ENCODE assay signal across 1 cellular context in genomic region chr3:140941434-140942220, GRCh38.
TF ChIP-seq lines count a peak whose summit lies in the region.

Gene SLC25A36, plus strand, starts transcription at chr3:140941836. Its CDS starts 219 bp downstream, at chr3:140942055.

TF ChIP-seq in K562, 482 proteins besides CTCF, POLR2A, EP300 and RAD21 (continued from another document and continues in another):
- TF ChIP-seq BRF2 (IDR thresholded peaks at IDR 0.05; ENCODE audit: borderline replicate concordance, insufficient read depth, insufficient read length) = no peak
- peak in 1 of 2 experiments; percentile 88; a peak in 2 of 4 replicates for TF ChIP-seq FOXA3 (CRISPR knock-in tag; conservative IDR thresholded peaks at IDR 0.05 in 1 of 2, IDR thresholded peaks at IDR 0.05 in 1 of 2)
- no peak for TF ChIP-seq ZNF124 (CRISPR knock-in tag; IDR thresholded peaks at IDR 0.05)
- TF ChIP-seq ZNF407 (IDR thresholded peaks at IDR 0.05; ENCODE audit: low read depth) = no peak
- TF ChIP-seq ZNF253 (CRISPR knock-in tag; conservative IDR thresholded peaks at IDR 0.05) = no peak
- peak; percentile 38; the same call in 1 of the 2 replicates for TF ChIP-seq TEAD4 (IDR thresholded peaks at IDR 0.05; ENCODE audit: low read length)
- TF ChIP-seq TEAD4 (CRISPR knock-in tag; IDR thresholded peaks at IDR 0.05; ENCODE audit: borderline replicate concordance) = peak; percentile 96
- TF ChIP-seq HMGN3 (IDR thresholded peaks at IDR 0.05; ENCODE audit: borderline replicate concordance, extremely low read depth, insufficient read length, low read depth, low read length) = peak; percentile 88
- TF ChIP-seq SNRNP70 (optimal IDR thresholded peaks at IDR 0.05; ENCODE audit: low read depth, low read length) = no peak
- 0 out of 2 replicates have a peak, but pooled peaks have one; percentile 66 for TF ChIP-seq ZNF217 (CRISPR knock-in tag; IDR thresholded peaks at IDR 0.05)
- TF ChIP-seq BRCA1 (IDR thresholded peaks at IDR 0.05) = no peak
- TF ChIP-seq BRCA1 (CRISPR knock-in tag; IDR thresholded peaks at IDR 0.05) = no peak
- no peak for TF ChIP-seq BDP1 (IDR thresholded peaks at IDR 0.05; ENCODE audit: insufficient read depth, insufficient read length)
- TF ChIP-seq MCM3 (IDR thresholded peaks at IDR 0.05) = no peak
- TF ChIP-seq PREB (CRISPR knock-in tag; IDR thresholded peaks at IDR 0.05) = no peak
- TF ChIP-seq LEF1 (IDR thresholded peaks at IDR 0.05) = peak; percentile 71; the same call in 1 of the 2 replicates
- TF ChIP-seq JUN (IDR thresholded peaks at IDR 0.05; ENCODE audit: borderline replicate concordance, low read depth, low read length) = peak; percentile 77
- TF ChIP-seq JUN (CRISPR knock-in tag; IDR thresholded peaks at IDR 0.05; ENCODE audit: borderline replicate concordance) = peak; percentile 72; the same call in 1 of the 2 replicates
- no peak for TF ChIP-seq XRCC3 (IDR thresholded peaks at IDR 0.05)
- no peak for TF ChIP-seq ZNF212 (CRISPR knock-in tag; IDR thresholded peaks at IDR 0.05)
- peak; percentile 74 for TF ChIP-seq PKNOX1 (IDR thresholded peaks at IDR 0.05)
- no peak for TF ChIP-seq TSHZ1 (CRISPR knock-in tag; IDR thresholded peaks at IDR 0.05)
- no peak for TF ChIP-seq ZNF655 (CRISPR knock-in tag; IDR thresholded peaks at IDR 0.05)
- no peak for TF ChIP-seq OTX1 (CRISPR knock-in tag; IDR thresholded peaks at IDR 0.05)
- TF ChIP-seq HDAC8 (tag; IDR thresholded peaks at IDR 0.05) = no peak
- TF ChIP-seq BHLHE40 (IDR thresholded peaks at IDR 0.05; ENCODE audit: low read length) = peak; percentile 99
- TF ChIP-seq RAD51 (IDR thresholded peaks at IDR 0.05; ENCODE audit: borderline replicate concordance, low read depth) = peak; percentile 82
- no peak; the same call in 1 of the 2 replicates for TF ChIP-seq GTF2E2 (tag; IDR thresholded peaks at IDR 0.05)
- TF ChIP-seq ARID4B (CRISPR knock-in tag; IDR thresholded peaks at IDR 0.05) = peak; percentile 37; the same call in 1 of the 2 replicates
- TF ChIP-seq ZBTB26 (CRISPR knock-in tag; IDR thresholded peaks at IDR 0.05) = no peak
- peak; percentile 86 to 89 for TF ChIP-seq NRF1 (conservative IDR thresholded peaks at IDR 0.05 in 1 of 2, IDR thresholded peaks at IDR 0.05 in 1 of 2)
- TF ChIP-seq GATA2 (CRISPR knock-in tag; IDR thresholded peaks at IDR 0.05) = no peak
- peak; percentile 65 for TF ChIP-seq PHF20 (IDR thresholded peaks at IDR 0.05; ENCODE audit: partially characterized antibody)
- no peak for TF ChIP-seq RBBP5 (IDR thresholded peaks at IDR 0.05; ENCODE audit: borderline replicate concordance, insufficient read depth, low read length, poor library complexity, severe bottlenecking)
